In genomic region chr2:152031747-152032146, GRCh38 we compare ENCODE assay signal across 18 cellular contexts.
"Had no signal": no experiment of that assay in that cellular context is flagged by ENCODE, and none has a peak within 500 bp of the region (broad histone marks: within the 10 kb centered on the region; RNA-seq: fewer than 3 reads in every experiment).

No MANE protein-coding gene starts in this region.

- H3K36me3 ChIP-seq: lower lobe of right lung, tibial artery had no signal

- H3K4me1 ChIP-seq: tibial artery had no signal

- ATAC-seq: activated CD4-positive, CD25-positive, alpha-beta regulatory T cell treated with anti-CD3 and anti-CD28 coated beads, Interleukin-2, amount 50 U/mL, for 24 hours; activated T-cell treated with anti-CD3 and anti-CD28 coated beads, Interleukin-2, amount 50 U/mL, for 72 hours; stimulated activated naive CD8-positive, alpha-beta T cell treated with anti-CD3 and anti-CD28 coated beads, Interleukin-15, amount 100 ng/mL, for 72 hours had no signal

- H3K4me3 ChIP-seq: lower lobe of right lung, tibial artery had no signal

- H3K9me3 ChIP-seq: lower lobe of right lung, tibial artery had no signal

- DNase-seq: activated CD4-positive, alpha-beta memory T cell treated with anti-CD3 and anti-CD28 coated beads, Interleukin-2, amount 10 ng/mL, durations not matched to agents 7 days and 5 days; activated CD4-positive, alpha-beta T cell treated with anti-CD3 and anti-CD28 coated beads, Interleukin-2, amount 10 ng/mL, durations not matched to agents 24 days and 14 days; activated effector memory CD4-positive, alpha-beta T cell treated with Interleukin-2 at 50 U/mL for 16 hours; activated naive CD4-positive, alpha-beta T cell treated with anti-CD3 and anti-CD28 coated beads for 36 hours; activated naive CD8-positive, alpha-beta T cell treated with anti-CD3 and anti-CD28 coated beads, Interleukin-2, amount 10 ng/mL, durations not matched to agents 7 days and 5 days; activated T-cell treated with anti-CD3 and anti-CD28 coated beads, Interleukin-2, amount 50 U/mL, for 72 hours; amniotic stem cell; effector CD8-positive, alpha-beta T cell; erythroblast; foreskin fibroblast; kidney; lower lobe of right lung; naive B cell; stimulated activated CD4-positive, alpha-beta T cell treated with anti-CD3 and anti-CD28 coated beads, Interleukin-4, amount 100 ng/mL, for 4 hours; stimulated activated naive CD8-positive, alpha-beta T cell treated with anti-CD3 and anti-CD28 coated beads, Interleukin-15, amount 100 ng/mL, for 72 hours; T1000; tibial artery had no signal

- H3K27ac ChIP-seq: lower lobe of right lung, tibial artery had no signal
